Comparison of ENCODE assay signal across 22 cellular contexts in the genomic region with DNA sequence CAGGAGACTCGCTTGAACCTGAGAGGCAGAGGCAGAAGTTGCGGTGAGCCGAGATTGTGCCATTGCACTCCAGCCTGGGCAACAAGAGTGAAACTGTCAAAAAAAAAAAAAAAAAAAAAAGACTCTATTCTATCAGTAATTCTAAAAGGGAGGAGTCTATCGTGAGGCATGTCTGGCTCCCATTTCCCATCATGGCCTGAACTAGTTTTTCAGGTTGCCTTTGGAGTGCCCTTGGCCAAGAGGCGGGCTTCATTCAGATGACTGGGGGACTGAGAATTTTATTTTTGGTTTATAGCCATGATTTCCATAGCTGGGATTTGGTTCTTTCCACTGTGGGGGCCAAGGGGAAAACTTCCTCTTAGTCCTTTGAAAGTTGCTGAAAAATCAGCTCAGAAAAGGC. TPM values are rescaled to one million over a fixed set of nuclear protein-coding genes. Genes with fewer than 3 reads are reported as not detected.
DNase-seq lines count a peak whose midpoint lies in the region; ATAC-seq, FAIRE-seq and TF ChIP-seq lines count a peak whose summit lies in the region.
"Had no signal": no experiment of that assay in that cellular context is flagged by ENCODE, and none has a peak within 500 bp of the region (broad histone marks: within the 10 kb centered on the region; RNA-seq: fewer than 3 reads in every experiment).

No MANE protein-coding gene starts in this region.

- no peak for TF ChIP-seq CTCF in HepG2 (CRISPR knock-in tag; IDR thresholded peaks at IDR 0.05)
- TF ChIP-seq CTCF in right lobe of liver (IDR thresholded peaks at IDR 0.05) = no peak
- TF ChIP-seq CTCF in PC-9 (conservative IDR thresholded peaks at IDR 0.05) = no peak
- no peak for TF ChIP-seq CTCF in lower lobe of right lung (IDR thresholded peaks at IDR 0.05)

- H4K20me1 ChIP-seq in HepG2 (ENCODE audit: insufficient read depth, low read length) (no peaks in the 10 kb centered on the region), PC-9 (ENCODE audit: insufficient read depth) (no peaks in the 10 kb centered on the region)

- BruUV-seq in HepG2 (replicated peaks; lab: Mats Ljungman, UMichigan) (no TSS peak), PC-9 (replicated peaks; lab: Mats Ljungman, UMichigan) (no TSS peak)

- DNase-seq in HepG2 (ENCODE audit: low spot score) (no peak), right lobe of liver (no peak), PC-9 (peak; percentile 28 to 53), lower lobe of right lung (no peak), NCI-H1092 (lab: John Stamatoyannopoulos, UW) (no peak), NAMALWA (ENCODE audit: low spot score) (no peak)
- DNase-seq in activated CD4-positive, alpha-beta T cell treated with anti-CD3 and anti-CD28 coated beads, Interleukin-2, amount 50 U/mL, for 1 hour = no peak
- DNase-seq: DMS79 treated with DMSO at 0.1 percent for 48 hours, H7, HFFc6, NCI-H1048, NCI-H1436 treated with DMSO at 0.1 percent for 48 hours, NCI-H2029 treated with DMSO at 0.1 percent for 48 hours, NCI-H510A, NCI-H748 treated with DMSO at 0.1 percent for 48 hours, RPMI8226, SIG-M5 had no signal

- no peaks in the 10 kb centered on the region for H3K9me2 ChIP-seq in PC-9 (ENCODE audit: insufficient read depth)

- intact Hi-C loops in HepG2 (cut with micrococcal nuclease; ENCODE audit: unreplicated experiment) = loop anchor here (10.0 kb wide), 1 partner anchor 58 kb away; the partner anchor contains the start of gene GSPT1
- intact Hi-C loops in right lobe of liver (cut with DNase I) = loop anchor here (10.0 kb wide), 1 partner anchor 92 kb away; no protein-coding TSS in a partner anchor
- intact Hi-C loops in PC-9 (cut with micrococcal nuclease; ENCODE audit: unreplicated experiment) = no loop called here
- intact Hi-C loops in lower lobe of right lung (cut with DNase I) = no loop called here

- H3K36me3 ChIP-seq in HepG2 (replicated peaks in 1 of 2; ENCODE audit: control insufficient read depth in 1 of 2, insufficient read depth in 2 of 2, low read length in 2 of 2) = no peaks in the 10 kb centered on the region
- H3K36me3 ChIP-seq in right lobe of liver = no peaks in the 10 kb centered on the region
- H3K36me3 ChIP-seq in PC-9 (ENCODE audit: low read depth) = no peaks in the 10 kb centered on the region
- H3K36me3 ChIP-seq in lower lobe of right lung = no peaks in the 10 kb centered on the region
- H3K36me3 ChIP-seq: BLaER1 treated with 17β-estradiol and CSF1 and Interleukin-3, amounts not matched to agents 10 nM and 100 nM had no signal

- in situ Hi-C loops in HepG2 (cut with HindIII; ENCODE audit: extremely low pct_ligation_motif_present, low pct_unique_long_range_greater_than_20kb) = no loop called here

- no peak overlapping the region for H3K4me2 ChIP-seq in HepG2 (ENCODE audit: low read depth, low read length)
- H3K4me2 ChIP-seq in PC-9 = no peak overlapping the region

- peaks cover 5% of the 10 kb centered on the region for H3K79me2 ChIP-seq in HepG2 (ENCODE audit: insufficient read depth, low read length)
- H3K79me2 ChIP-seq in PC-9 (ENCODE audit: low read depth) = peaks cover 23% of the 10 kb centered on the region

- no peak overlapping the region for H3K27ac ChIP-seq in HepG2 (ENCODE audit: extremely low read length, insufficient read depth, low read length)
- H3K27ac ChIP-seq in right lobe of liver = no peak overlapping the region
- no peak overlapping the region for H3K27ac ChIP-seq in PC-9
- peak overlapping the region; percentile 11 for H3K27ac ChIP-seq in lower lobe of right lung
- H3K27ac ChIP-seq: BLaER1 treated with 17β-estradiol and CSF1 and Interleukin-3, amounts not matched to agents 10 nM and 100 nM had no signal

- no peaks in the 10 kb centered on the region for H3K9me3 ChIP-seq in HepG2 (ENCODE audit: low read length)
- H3K9me3 ChIP-seq in right lobe of liver = no peaks in the 10 kb centered on the region
- H3K9me3 ChIP-seq in PC-9 (ENCODE audit: insufficient read depth, low read depth) = no peaks in the 10 kb centered on the region
- no peaks in the 10 kb centered on the region for H3K9me3 ChIP-seq in lower lobe of right lung
- H3K9me3 ChIP-seq: BLaER1 treated with 17β-estradiol and CSF1 and Interleukin-3, amounts not matched to agents 10 nM and 100 nM had no signal

- peaks cover 30% of the 10 kb centered on the region for H3K4me1 ChIP-seq in HepG2 (ENCODE audit: insufficient read depth, low read length)
- peaks cover 0 to 11% (median 3%) of the 10 kb centered on the region in 4 donors for H3K4me1 ChIP-seq in right lobe of liver
- peaks cover 18% of the 10 kb centered on the region; the same call in 1 of the 2 replicates for H3K4me1 ChIP-seq in PC-9 (replicated peaks; ENCODE audit: insufficient read depth)
- peaks cover 19% of the 10 kb centered on the region for H3K4me1 ChIP-seq in lower lobe of right lung

- TF ChIP-seq RAD21 in HepG2 (CRISPR knock-in tag; IDR thresholded peaks at IDR 0.05) = no peak

- ATAC-seq in HepG2 (no peak), right lobe of liver (no peak), lower lobe of right lung (peak; percentile 39 to 55)
- ATAC-seq: SK-N-SH treated with all-trans-retinoic acid at 6 μM for 48 hours had no signal

- no peak overlapping the region for H3K4me3 ChIP-seq in HepG2 (replicated peaks in 1 of 3; ENCODE audit: insufficient read depth in 1 of 3, low read depth in 2 of 3, low read length in 3 of 3)
- H3K4me3 ChIP-seq in right lobe of liver = no peak overlapping the region
- H3K4me3 ChIP-seq in PC-9 = no peak overlapping the region
- H3K4me3 ChIP-seq in lower lobe of right lung = no peak overlapping the region
- H3K4me3 ChIP-seq: BLaER1 treated with 17β-estradiol and CSF1 and Interleukin-3, amounts not matched to agents 10 nM and 100 nM had no signal

- TF ChIP-seq EP300 in HepG2 (IDR thresholded peaks at IDR 0.05; ENCODE audit: low read depth in 2 of 2, low read length in 2 of 2) (no peak), HepG2 (CRISPR knock-in tag; IDR thresholded peaks at IDR 0.05; ENCODE audit: borderline replicate concordance) (no peak)

- H3K9ac ChIP-seq in HepG2 (ENCODE audit: insufficient read depth, low read depth, low read length) = no peak overlapping the region

- H3K27me3 ChIP-seq in HepG2 (ENCODE audit: control insufficient read depth in 1 of 2, insufficient read depth in 2 of 2, low read length in 2 of 2) = peaks cover 0 to 2% of the 10 kb centered on the region in 2 experiments; a peak in 2 of 5 replicates
- no peaks in the 10 kb centered on the region for H3K27me3 ChIP-seq in right lobe of liver
- no peaks in the 10 kb centered on the region for H3K27me3 ChIP-seq in PC-9 (ENCODE audit: insufficient read depth, low read depth)
- no peaks in the 10 kb centered on the region for H3K27me3 ChIP-seq in lower lobe of right lung (ENCODE audit: low read depth)
- H3K27me3 ChIP-seq: BLaER1 treated with 17β-estradiol and CSF1 and Interleukin-3, amounts not matched to agents 10 nM and 100 nM had no signal

- H3F3A ChIP-seq in PC-9 (ENCODE audit: insufficient read depth, low read depth) = peaks cover 3% of the 10 kb centered on the region; the same call in 1 of the 2 replicates

- 94% methylated on average over 5 of the region's 5 CpGs for WGBS in HepG2 (ENCODE audit: low lambda C conversion rate)
- WGBS in right lobe of liver (ENCODE audit: insufficient coverage, low coverage, low lambda C conversion rate, missing lambda C conversion rate) = 90% methylated on average over 5 of the region's 5 CpGs

- no peak for FAIRE-seq in HepG2 (lab: Jason Lieb, UNC)
- FAIRE-seq: A204.1, D721Med had no signal

- POLR2A ChIA-PET in HepG2 (lab: Yijun Ruan, JAX) = no interaction called here
- POLR2A ChIA-PET in PC-9 (lab: Charles Lee; ENCODE audit: unreplicated experiment) = no interaction called here

- CTCF ChIA-PET in HepG2 (lab: Yijun Ruan, JAX; ENCODE audit: low intra/inter-chr PET ratio, low total read pairs) (interaction anchor here (1.5 to 4.9 kb wide), 2 partner anchors 92 to 94 kb away, joined by 3 to 43 read pairs; no protein-coding TSS in a partner anchor), PC-9 (lab: Charles Lee) (interaction anchor here (0.5 to 0.6 kb wide), 2 partner anchors 10 to 21 kb away, joined by 3 to 4 read pairs; no protein-coding TSS in a partner anchor)

- H2AFZ ChIP-seq in HepG2 (ENCODE audit: low read length) (no peak overlapping the region), PC-9 (no peak overlapping the region)

- TF ChIP-seq POLR2A in HepG2 (IDR thresholded peaks at IDR 0.05; ENCODE audit: insufficient read depth in 1 of 2, low read depth in 2 of 2, low read length in 2 of 2) = no peak
- TF ChIP-seq POLR2A in right lobe of liver (IDR thresholded peaks at IDR 0.05) = no peak

RNA-seq across cellular contexts. Expression of gene SNX29, which starts 3.5 kb away (rescaled TPM):
- total RNA-seq in HepG2 (2016; rRNA removed; fragmentation: Illumina TruSeq; extraction: Trizol) (5.2 and 6.5 TPM in 2 replicates), right lobe of liver (1 to 10 TPM; 5.1 to 9.8 (median 8.1) TPM), PC-9 (2021) (27.2 and 37.9 TPM in 2 replicates), lower lobe of right lung (48.6 TPM)
- total RNA-seq in HepG2 (2016; cell fraction: cytosol; rRNA removed; fragmentation: Illumina TruSeq; extraction: Trizol; ENCODE audit: low read depth) = 3.1 and 5.5 TPM in 2 replicates
- 3.4 and 4.6 TPM in 2 replicates for total RNA-seq in HepG2 (2016; cell fraction: insoluble cytoplasmic fraction; rRNA removed; fragmentation: Illumina TruSeq; extraction: Trizol)
- 2.5 and 3.3 TPM in 2 replicates for total RNA-seq in HepG2 (2016; cell fraction: membrane; rRNA removed; fragmentation: Illumina TruSeq; extraction: Trizol)
- 8.7 and 12.7 TPM in 2 replicates for total RNA-seq in HepG2 (2016; cell fraction: nucleus; rRNA removed; fragmentation: Illumina TruSeq; extraction: Trizol)
- 3.4 TPM in 2 replicates for polyA plus RNA-seq in HepG2 (2011; rRNA removed)
- polyA plus RNA-seq in HepG2 (2011; cell fraction: cytosol; rRNA removed) = 2.5 and 2.6 TPM in 2 replicates
- polyA plus RNA-seq in HepG2 (2011; cell fraction: nucleus; rRNA removed) = 4.1 and 4.5 TPM in 2 replicates
- polyA plus RNA-seq in HepG2 (2012) = 2.7 and 3.1 TPM in 2 replicates
- polyA plus RNA-seq in HepG2 (2016; cell fraction: cytosol; fragmentation: Illumina TruSeq; extraction: Trizol; ENCODE audit: low read depth) = 0.49 and 0.50 TPM in 2 replicates
- 2.6 and 3.8 TPM in 2 replicates for polyA plus RNA-seq in HepG2 (2016; cell fraction: insoluble cytoplasmic fraction; fragmentation: Illumina TruSeq; extraction: Trizol; ENCODE audit: low read depth)
- polyA plus RNA-seq in HepG2 (2016; cell fraction: membrane; fragmentation: Illumina TruSeq; extraction: Trizol; ENCODE audit: low read depth) = 0.64 and 0.65 TPM in 2 replicates
- 3.4 and 3.7 TPM in 2 replicates for polyA plus RNA-seq in HepG2 (2016; cell fraction: nucleus; fragmentation: Illumina TruSeq; extraction: Trizol; ENCODE audit: insufficient read depth, low read depth)
- polyA minus RNA-seq in HepG2 (2011; rRNA and poly(A)+ RNA removed; ENCODE audit: low replicate concordance) = 16.0 and 20.2 TPM in 2 replicates
- polyA minus RNA-seq in HepG2 (2011; cell fraction: cytosol; rRNA and poly(A)+ RNA removed) = 2.9 and 3.2 TPM in 2 replicates
- 15.6 and 19.6 TPM in 2 replicates for polyA minus RNA-seq in HepG2 (2011; cell fraction: nucleus; rRNA and poly(A)+ RNA removed)

RNA-seq across cellular contexts. Expression of gene TNFRSF17, which starts 8.1 kb away (rescaled TPM):
- not detected in 2 replicates for total RNA-seq in HepG2 (2016; rRNA removed; fragmentation: Illumina TruSeq; extraction: Trizol)
- total RNA-seq in HepG2 (2016; cell fraction: cytosol; rRNA removed; fragmentation: Illumina TruSeq; extraction: Trizol; ENCODE audit: low read depth) = not detected in 2 replicates
- total RNA-seq in HepG2 (2016; cell fraction: insoluble cytoplasmic fraction; rRNA removed; fragmentation: Illumina TruSeq; extraction: Trizol) = not detected in 2 replicates
- total RNA-seq in HepG2 (2016; cell fraction: membrane; rRNA removed; fragmentation: Illumina TruSeq; extraction: Trizol) = not detected in 2 replicates
- not detected in 2 replicates for total RNA-seq in HepG2 (2016; cell fraction: nucleus; rRNA removed; fragmentation: Illumina TruSeq; extraction: Trizol)
- polyA plus RNA-seq in HepG2 (2011; rRNA removed) = not detected in 2 replicates
- not detected in 2 replicates for polyA plus RNA-seq in HepG2 (2011; cell fraction: cytosol; rRNA removed)
- not detected in 2 replicates for polyA plus RNA-seq in HepG2 (2011; cell fraction: nucleus; rRNA removed)
- polyA plus RNA-seq in HepG2 (2012) = not detected in 2 replicates
- polyA plus RNA-seq in HepG2 (2016; cell fraction: cytosol; fragmentation: Illumina TruSeq; extraction: Trizol; ENCODE audit: low read depth) = not detected in 2 replicates
- polyA plus RNA-seq in HepG2 (2016; cell fraction: insoluble cytoplasmic fraction; fragmentation: Illumina TruSeq; extraction: Trizol; ENCODE audit: low read depth) = not detected in 2 replicates
- not detected in 2 replicates for polyA plus RNA-seq in HepG2 (2016; cell fraction: membrane; fragmentation: Illumina TruSeq; extraction: Trizol; ENCODE audit: low read depth)
- polyA plus RNA-seq in HepG2 (2016; cell fraction: nucleus; fragmentation: Illumina TruSeq; extraction: Trizol; ENCODE audit: insufficient read depth, low read depth) = not detected in 2 replicates
- polyA minus RNA-seq in HepG2 (2011; rRNA and poly(A)+ RNA removed; ENCODE audit: low replicate concordance) = not detected in 2 replicates
- polyA minus RNA-seq in HepG2 (2011; cell fraction: cytosol; rRNA and poly(A)+ RNA removed) = not detected in 2 replicates
- not detected in 2 replicates for polyA minus RNA-seq in HepG2 (2011; cell fraction: nucleus; rRNA and poly(A)+ RNA removed)
- under 1 TPM in 1 of 6 experiments, not detected in 5; 0.44 TPM for total RNA-seq in right lobe of liver
- total RNA-seq in PC-9 (2021) = not detected in 2 replicates
- 1.4 TPM for total RNA-seq in lower lobe of right lung
- total RNA-seq: G401, H7 had no signal

RNA-seq across cellular contexts. Expression of gene NPIPB2, which starts 31.2 kb away (rescaled TPM):
- total RNA-seq in HepG2 (2016; rRNA removed; fragmentation: Illumina TruSeq; extraction: Trizol) (1.8 TPM in 1 of 2 replicates, not detected in the other), right lobe of liver (10 to 100 TPM in 1 of 6 experiments, 1 to 10 TPM in 5; 2.1 to 10.2 (median 4.2) TPM), PC-9 (2021) (37.3 and 43.3 TPM in 2 replicates), lower lobe of right lung (5.6 TPM)
- total RNA-seq in HepG2 (2016; cell fraction: cytosol; rRNA removed; fragmentation: Illumina TruSeq; extraction: Trizol; ENCODE audit: low read depth) = 0.62 TPM in 1 of 2 replicates, not detected in the other
- total RNA-seq in HepG2 (2016; cell fraction: insoluble cytoplasmic fraction; rRNA removed; fragmentation: Illumina TruSeq; extraction: Trizol) = 0.80 TPM in 1 of 2 replicates, not detected in the other
- 0.90 TPM in 1 of 2 replicates, not detected in the other for total RNA-seq in HepG2 (2016; cell fraction: membrane; rRNA removed; fragmentation: Illumina TruSeq; extraction: Trizol)
- total RNA-seq in HepG2 (2016; cell fraction: nucleus; rRNA removed; fragmentation: Illumina TruSeq; extraction: Trizol) = 5.1 and 6.2 TPM in 2 replicates
- 3.2 and 4.1 TPM in 2 replicates for polyA plus RNA-seq in HepG2 (2011; rRNA removed)
- polyA plus RNA-seq in HepG2 (2011; cell fraction: cytosol; rRNA removed) = 0.36 TPM in 2 replicates
- 14.3 and 18.9 TPM in 2 replicates for polyA plus RNA-seq in HepG2 (2011; cell fraction: nucleus; rRNA removed)
- polyA plus RNA-seq in HepG2 (2012) = 4.7 and 8.0 TPM in 2 replicates
- polyA plus RNA-seq in HepG2 (2016; cell fraction: cytosol; fragmentation: Illumina TruSeq; extraction: Trizol; ENCODE audit: low read depth) = not detected in 2 replicates
- 1.3 and 1.4 TPM in 2 replicates for polyA plus RNA-seq in HepG2 (2016; cell fraction: insoluble cytoplasmic fraction; fragmentation: Illumina TruSeq; extraction: Trizol; ENCODE audit: low read depth)
- 0.79 TPM in 1 of 2 replicates, not detected in the other for polyA plus RNA-seq in HepG2 (2016; cell fraction: membrane; fragmentation: Illumina TruSeq; extraction: Trizol; ENCODE audit: low read depth)
- polyA plus RNA-seq in HepG2 (2016; cell fraction: nucleus; fragmentation: Illumina TruSeq; extraction: Trizol; ENCODE audit: insufficient read depth, low read depth) = 30.6 and 37.6 TPM in 2 replicates
- 2.0 and 9.1 TPM in 2 replicates for polyA minus RNA-seq in HepG2 (2011; rRNA and poly(A)+ RNA removed; ENCODE audit: low replicate concordance)
- polyA minus RNA-seq in HepG2 (2011; cell fraction: cytosol; rRNA and poly(A)+ RNA removed) = 1.3 TPM in 1 of 2 replicates, not detected in the other
- polyA minus RNA-seq in HepG2 (2011; cell fraction: nucleus; rRNA and poly(A)+ RNA removed) = 9.1 and 14.2 TPM in 2 replicates

RNA-seq across cellular contexts. Expression of gene GSPT1, which starts 57.3 kb away (rescaled TPM):
- 316 and 449 TPM in 2 replicates for total RNA-seq in HepG2 (2016; rRNA removed; fragmentation: Illumina TruSeq; extraction: Trizol)
- total RNA-seq in HepG2 (2016; cell fraction: cytosol; rRNA removed; fragmentation: Illumina TruSeq; extraction: Trizol; ENCODE audit: low read depth) = 142 and 166 TPM in 2 replicates
- total RNA-seq in HepG2 (2016; cell fraction: insoluble cytoplasmic fraction; rRNA removed; fragmentation: Illumina TruSeq; extraction: Trizol) = 314 and 417 TPM in 2 replicates
- total RNA-seq in HepG2 (2016; cell fraction: membrane; rRNA removed; fragmentation: Illumina TruSeq; extraction: Trizol) = 280 and 333 TPM in 2 replicates
- 170 and 204 TPM in 2 replicates for total RNA-seq in HepG2 (2016; cell fraction: nucleus; rRNA removed; fragmentation: Illumina TruSeq; extraction: Trizol)
- 98.6 and 120 TPM in 2 replicates for polyA plus RNA-seq in HepG2 (2011; rRNA removed)
- polyA plus RNA-seq in HepG2 (2011; cell fraction: cytosol; rRNA removed) = 55.3 and 92.7 TPM in 2 replicates
- 39.3 and 51.1 TPM in 2 replicates for polyA plus RNA-seq in HepG2 (2011; cell fraction: nucleus; rRNA removed)
- 194 and 213 TPM in 2 replicates for polyA plus RNA-seq in HepG2 (2012)
- 133 and 153 TPM in 2 replicates for polyA plus RNA-seq in HepG2 (2016; cell fraction: cytosol; fragmentation: Illumina TruSeq; extraction: Trizol; ENCODE audit: low read depth)
- polyA plus RNA-seq in HepG2 (2016; cell fraction: insoluble cytoplasmic fraction; fragmentation: Illumina TruSeq; extraction: Trizol; ENCODE audit: low read depth) = 441 and 497 TPM in 2 replicates
- 227 and 277 TPM in 2 replicates for polyA plus RNA-seq in HepG2 (2016; cell fraction: membrane; fragmentation: Illumina TruSeq; extraction: Trizol; ENCODE audit: low read depth)
- polyA plus RNA-seq in HepG2 (2016; cell fraction: nucleus; fragmentation: Illumina TruSeq; extraction: Trizol; ENCODE audit: insufficient read depth, low read depth) = 226 and 252 TPM in 2 replicates
- 49.8 and 61.5 TPM in 2 replicates for polyA minus RNA-seq in HepG2 (2011; rRNA and poly(A)+ RNA removed; ENCODE audit: low replicate concordance)
- polyA minus RNA-seq in HepG2 (2011; cell fraction: cytosol; rRNA and poly(A)+ RNA removed) = 151 and 204 TPM in 2 replicates
- 104 and 140 TPM in 2 replicates for polyA minus RNA-seq in HepG2 (2011; cell fraction: nucleus; rRNA and poly(A)+ RNA removed)
- total RNA-seq in right lobe of liver = 10 to 100 TPM; 47.9 to 75.9 (median 50.6) TPM
- total RNA-seq in PC-9 (2021) = 146 and 161 TPM in 2 replicates
- total RNA-seq in lower lobe of right lung = 107 TPM

Comparison
In these comparisons a context has a peak if more than half of its experiments do, and no peak if none do; other contexts are left out.
1. ATAC-seq: peak in lower lobe of right lung (2 of 2); none in HepG2 (single experiment) and right lobe of liver (0 of 4).
2. DNase-seq: peak in PC-9 (2 of 2); none in HepG2 (single experiment), right lobe of liver (0 of 3), lower lobe of right lung (single experiment), activated CD4-positive, alpha-beta T cell treated with anti-CD3 and anti-CD28 coated beads, Interleukin-2, amount 50 U/mL, for 1 hour (single experiment), NCI-H1092 (single experiment) and NAMALWA (single experiment).
3. intact Hi-C loops: an anchor here in HepG2 (10.0 kb wide) and right lobe of liver (10.0 kb wide); none called in PC-9 and lower lobe of right lung.